9 cellular contexts compared by ENCODE assay signal in genomic region chr6:75747985-75748742, GRCh38. TPM values are rescaled to one million over a fixed set of nuclear protein-coding genes. Genes with fewer than 3 reads are reported as not detected.
A peak's percentile ranks its signal among the peaks of the same experiment; 100 is the strongest.
DNase-seq lines count a peak whose midpoint lies in the region; ATAC-seq and TF ChIP-seq lines count a peak whose summit lies in the region.
"Had no signal": no experiment of that assay in that cellular context is flagged by ENCODE, and none has a peak within 500 bp of the region (broad histone marks: within the 10 kb centered on the region; RNA-seq: fewer than 3 reads in every experiment).

No MANE protein-coding gene starts in this region.

- H3K9ac ChIP-seq in PC-3 (ENCODE audit: low read length): peak overlapping the region; percentile 80

- H3K36me3 ChIP-seq in PC-3 (ENCODE audit: low read depth, low read length) (no peaks in the 10 kb centered on the region), neuron (ENCODE audit: insufficient read depth, low read length) (no peaks in the 10 kb centered on the region)

- peaks cover 57% of the 10 kb centered on the region for H3K27me3 Mint-ChIP-seq in activated CD4-positive, alpha-beta T cell treated with anti-CD3 and anti-CD28 coated beads, Interleukin-2, amount 10 ng/mL, durations not matched to agents 24 days and 14 days

- TSS peak; percentile 27 for BruUV-seq in PC-3 (replicated peaks; lab: Mats Ljungman, UMichigan)

- no peaks in the 10 kb centered on the region for H3K9me3 ChIP-seq in PC-3 (ENCODE audit: low read length)
- no peaks in the 10 kb centered on the region for H3K9me3 ChIP-seq in neuron (ENCODE audit: low read length)

- H3K9me3 Mint-ChIP-seq in activated CD4-positive, alpha-beta T cell treated with anti-CD3 and anti-CD28 coated beads, Interleukin-2, amount 10 ng/mL, durations not matched to agents 24 days and 14 days: no peaks in the 10 kb centered on the region

- no peaks in the 10 kb centered on the region for H3K9me2 ChIP-seq in PC-3 (replicated peaks; ENCODE audit: low read length)

- H3F3A ChIP-seq in PC-3 (ENCODE audit: low read length, unreplicated experiment): peaks cover 5% of the 10 kb centered on the region

- H3K4me3 ChIP-seq in PC-3 (ENCODE audit: low read length) (peak overlapping the region; percentile 98), epithelial cell of esophagus (ENCODE audit: low read length) (peak overlapping the region; percentile 83), neuron (ENCODE audit: low read length) (peak overlapping the region; percentile 88)

- no peaks in the 10 kb centered on the region for H4K20me1 ChIP-seq in PC-3 (ENCODE audit: low read length)

- ATAC-seq in PC-3 (peak; percentile 38), HG02798 (IDR thresholded peaks at IDR 0.05; ENCODE audit: poor library complexity, unreplicated experiment) (no peak), HG02588 (IDR thresholded peaks at IDR 0.05; ENCODE audit: unreplicated experiment) (no peak)

- H3K27me3 ChIP-seq in PC-3 (ENCODE audit: low read length) (no peaks in the 10 kb centered on the region), neuron (ENCODE audit: insufficient read depth, low read length) (no peaks in the 10 kb centered on the region)

- peak overlapping the region; percentile 88 for H3K27ac ChIP-seq in PC-3 (ENCODE audit: low read length)

- POLR2A ChIA-PET in PC-3 (lab: Charles Lee; ENCODE audit: unreplicated experiment): no interaction called here

- H3K4me3 Mint-ChIP-seq in activated CD4-positive, alpha-beta T cell treated with anti-CD3 and anti-CD28 coated beads, Interleukin-2, amount 10 ng/mL, durations not matched to agents 24 days and 14 days: peak overlapping the region; percentile 79

- H3K4me1 ChIP-seq in PC-3 (ENCODE audit: insufficient read depth, low read length) (peaks cover 24% of the 10 kb centered on the region), neuron (ENCODE audit: insufficient read depth, low read length) (peaks cover 8% of the 10 kb centered on the region)

- TF ChIP-seq CTCF in PC-3 (conservative IDR thresholded peaks at IDR 0.05; ENCODE audit: low read depth, low read length) (no peak), epithelial cell of esophagus (IDR thresholded peaks at IDR 0.05; ENCODE audit: insufficient read depth, low read depth, low read length, missing control alignments) (no peak)

- peaks cover 40% of the 10 kb centered on the region for H3K79me2 ChIP-seq in PC-3 (ENCODE audit: low read length)

- H3K4me1 Mint-ChIP-seq in activated CD4-positive, alpha-beta T cell treated with anti-CD3 and anti-CD28 coated beads, Interleukin-2, amount 10 ng/mL, durations not matched to agents 24 days and 14 days: peaks cover 4% of the 10 kb centered on the region

- H3K4me2 ChIP-seq in PC-3 (ENCODE audit: low read length): peak overlapping the region; percentile 90

- DNase-seq in activated CD4-positive, alpha-beta T cell treated with anti-CD3 and anti-CD28 coated beads, Interleukin-2, amount 10 ng/mL, durations not matched to agents 24 days and 14 days: peak; percentile 4
- no peak for DNase-seq in activated CD4-positive, alpha-beta T cell treated with anti-CD3 and anti-CD28 coated beads for 48 hours
- DNase-seq in PC-3 (peak; percentile 58), epithelial cell of esophagus (ENCODE audit: low read depth) (peak; percentile 21), NCI-H1436 (lab: John Stamatoyannopoulos, UW) (no peak)
- DNase-seq: DND-41 had no signal

- H2AFZ ChIP-seq in PC-3 (ENCODE audit: low read length): peak overlapping the region; percentile 98
- H2AFZ ChIP-seq in neuron (ENCODE audit: low read depth, low read length): peak overlapping the region; percentile 79

- CTCF ChIA-PET in PC-3 (lab: Charles Lee): no interaction called here

- no peak overlapping the region for H3K27ac Mint-ChIP-seq in activated CD4-positive, alpha-beta T cell treated with anti-CD3 and anti-CD28 coated beads, Interleukin-2, amount 10 ng/mL, durations not matched to agents 24 days and 14 days

- no peaks in the 10 kb centered on the region for H3K36me3 Mint-ChIP-seq in activated CD4-positive, alpha-beta T cell treated with anti-CD3 and anti-CD28 coated beads, Interleukin-2, amount 10 ng/mL, durations not matched to agents 24 days and 14 days (ENCODE audit: low read depth)

- intact Hi-C loops in activated CD4-positive, alpha-beta T cell treated with anti-CD3 and anti-CD28 coated beads, Interleukin-2, amount 10 ng/mL, durations not matched to agents 24 days and 14 days (cut with micrococcal nuclease): no loop called here
- intact Hi-C loops in PC-3 (cut with micrococcal nuclease): loop anchor here (2.0 kb wide), 1 partner anchor 101 kb away; no protein-coding TSS in a partner anchor

RNA-seq across cellular contexts. Expression of gene MYO6, which starts 0.9 kb away (rescaled TPM):
- total RNA-seq in activated CD4-positive, alpha-beta T cell treated with anti-CD3 and anti-CD28 coated beads, Interleukin-2, amount 10 ng/mL, durations not matched to agents 24 days and 14 days: 0.14 and 0.23 TPM in 2 replicates
- total RNA-seq in PC-3 (2014; rRNA removed): 10.2 and 13.8 TPM in 2 replicates

Comparison
In these comparisons a context has a peak if more than half of its experiments do, and no peak if none do; other contexts are left out.
1. DNase-seq: peak in activated CD4-positive, alpha-beta T cell treated with anti-CD3 and anti-CD28 coated beads, Interleukin-2, amount 10 ng/mL, durations not matched to agents 24 days and 14 days (single experiment), PC-3 (single experiment) and epithelial cell of esophagus (single experiment); none in activated CD4-positive, alpha-beta T cell treated with anti-CD3 and anti-CD28 coated beads for 48 hours (single experiment) and NCI-H1436 (single experiment).
2. Peak in every context shown above with its lines, with median percentiles within 50 percentile points of each other: H3K4me3 ChIP-seq.